9 cellular contexts compared by ENCODE assay signal in the genomic region with DNA sequence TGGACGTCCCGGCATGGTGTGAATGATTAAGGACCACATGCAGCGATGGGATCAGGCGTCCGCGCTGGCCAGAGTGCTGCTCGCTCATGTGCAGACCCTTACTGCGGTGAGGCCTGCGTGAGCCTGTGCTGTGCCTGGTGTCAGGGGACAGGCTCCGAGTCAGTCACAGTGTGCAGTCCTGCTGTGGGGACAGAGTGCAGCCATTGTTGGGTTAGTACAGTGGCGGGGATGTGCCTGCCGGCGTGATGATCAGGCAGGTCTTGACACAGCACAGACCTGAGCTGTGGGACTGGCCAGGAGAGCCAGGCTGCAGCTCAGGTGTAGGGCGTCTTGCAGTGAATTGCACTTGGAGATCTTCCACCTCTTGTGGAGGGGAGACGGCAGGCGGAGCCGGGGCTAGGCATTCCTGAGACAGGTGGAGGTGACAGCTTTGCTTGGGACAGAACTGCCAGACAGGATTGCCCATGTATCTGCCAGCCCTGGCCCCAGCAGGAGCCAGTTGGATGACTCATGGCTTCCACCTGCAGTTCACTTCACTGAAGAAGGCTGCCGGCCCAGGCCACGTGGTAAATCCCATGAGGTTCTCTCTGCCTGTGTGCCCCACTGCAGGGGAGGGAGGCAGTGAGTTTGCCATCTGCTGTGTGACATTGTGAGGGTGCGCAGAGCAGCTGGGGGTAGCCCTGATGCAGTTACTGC. TPM values are rescaled to one million over a fixed set of nuclear protein-coding genes. Genes with fewer than 3 reads are reported as not detected.
DNase-seq lines count a peak whose midpoint lies in the region; ATAC-seq and TF ChIP-seq lines count a peak whose summit lies in the region.
"Had no signal": no experiment of that assay in that cellular context is flagged by ENCODE, and none has a peak within 500 bp of the region (broad histone marks: within the 10 kb centered on the region; RNA-seq: fewer than 3 reads in every experiment).

No MANE protein-coding gene starts in this region.

- H3K4me3 ChIP-seq in RWPE2 (ENCODE audit: severe bottlenecking) = no peak overlapping the region
- no peak overlapping the region for H3K4me3 ChIP-seq in transverse colon

- H3K27ac Mint-ChIP-seq in activated CD4-positive, alpha-beta memory T cell treated with anti-CD3 and anti-CD28 coated beads for 36 hours = no peak overlapping the region
- no peak overlapping the region for H3K27ac Mint-ChIP-seq in activated CD4-positive, alpha-beta memory T cell treated with anti-CD3 and anti-CD28 coated beads, Interleukin-2, amount 10 ng/mL, durations not matched to agents 7 days and 5 days
- no peak overlapping the region for H3K27ac Mint-ChIP-seq in activated T-helper 2 cell treated with anti-CD3 and anti-CD28 coated beads, Interferon-gamma antibody, Interleukin-2, Interleukin-4, amounts not matched to agents 10 μg/mL and 5 μg/mL and 100 μg/mL, durations not matched to agents 14 hours and 24 hours and 36 hours

- ATAC-seq in RWPE2 (ENCODE audit: low read depth) = peak; percentile 62

- CTCF ChIA-PET in activated CD4-positive, alpha-beta memory T cell treated with anti-CD3 and anti-CD28 coated beads for 36 hours (lab: Charles Lee) = no interaction called here
- CTCF ChIA-PET in activated CD4-positive, alpha-beta memory T cell treated with anti-CD3 and anti-CD28 coated beads, Interleukin-2, amount 10 ng/mL, durations not matched to agents 7 days and 5 days (lab: Charles Lee) = no interaction called here

- no peaks in the 10 kb centered on the region for H3K4me1 Mint-ChIP-seq in activated CD4-positive, alpha-beta memory T cell treated with anti-CD3 and anti-CD28 coated beads for 36 hours (ENCODE audit: low read depth)
- no peaks in the 10 kb centered on the region for H3K4me1 Mint-ChIP-seq in activated CD4-positive, alpha-beta memory T cell treated with anti-CD3 and anti-CD28 coated beads, Interleukin-2, amount 10 ng/mL, durations not matched to agents 7 days and 5 days
- H3K4me1 Mint-ChIP-seq in activated T-helper 2 cell treated with anti-CD3 and anti-CD28 coated beads, Interferon-gamma antibody, Interleukin-2, Interleukin-4, amounts not matched to agents 10 μg/mL and 5 μg/mL and 100 μg/mL, durations not matched to agents 14 hours and 24 hours and 36 hours (ENCODE audit: low read depth) = no peaks in the 10 kb centered on the region

- no peak for TF ChIP-seq POLR2A in transverse colon (IDR thresholded peaks at IDR 0.05)

- intact Hi-C loops in activated CD4-positive, alpha-beta memory T cell treated with anti-CD3 and anti-CD28 coated beads for 36 hours (cut with micrococcal nuclease) = no loop called here
- intact Hi-C loops in cardiac septum (cut with DNase I) = no loop called here
- intact Hi-C loops in transverse colon (cut with DNase I; ENCODE audit: low total_unique reads) = no loop called here
- intact Hi-C loops in activated T-helper 2 cell treated with anti-CD3 and anti-CD28 coated beads, Interferon-gamma antibody, Interleukin-2, Interleukin-4, amounts not matched to agents 10 μg/mL and 5 μg/mL and 100 μg/mL, durations not matched to agents 14 hours and 24 hours and 36 hours (cut with micrococcal nuclease) = no loop called here

- no peak overlapping the region for H3K4me3 Mint-ChIP-seq in activated CD4-positive, alpha-beta memory T cell treated with anti-CD3 and anti-CD28 coated beads for 36 hours
- no peak overlapping the region for H3K4me3 Mint-ChIP-seq in activated CD4-positive, alpha-beta memory T cell treated with anti-CD3 and anti-CD28 coated beads, Interleukin-2, amount 10 ng/mL, durations not matched to agents 7 days and 5 days
- no peak overlapping the region for H3K4me3 Mint-ChIP-seq in activated T-helper 2 cell treated with anti-CD3 and anti-CD28 coated beads, Interferon-gamma antibody, Interleukin-2, Interleukin-4, amounts not matched to agents 10 μg/mL and 5 μg/mL and 100 μg/mL, durations not matched to agents 14 hours and 24 hours and 36 hours (ENCODE audit: low read depth)

- WGBS in transverse colon (ENCODE audit: low coverage in 1 of 2), 2 donors = 72% methylated on average over 20 of the region's 20 CpGs; no CpG with 5 or more reads in 1 of the 2 donors

- TF ChIP-seq EP300 in transverse colon (IDR thresholded peaks at IDR 0.05; ENCODE audit: low read depth) = no peak

- no peaks in the 10 kb centered on the region for H3K27me3 Mint-ChIP-seq in activated CD4-positive, alpha-beta memory T cell treated with anti-CD3 and anti-CD28 coated beads for 36 hours
- no peaks in the 10 kb centered on the region for H3K27me3 Mint-ChIP-seq in activated CD4-positive, alpha-beta memory T cell treated with anti-CD3 and anti-CD28 coated beads, Interleukin-2, amount 10 ng/mL, durations not matched to agents 7 days and 5 days
- no peaks in the 10 kb centered on the region for H3K27me3 Mint-ChIP-seq in activated T-helper 2 cell treated with anti-CD3 and anti-CD28 coated beads, Interferon-gamma antibody, Interleukin-2, Interleukin-4, amounts not matched to agents 10 μg/mL and 5 μg/mL and 100 μg/mL, durations not matched to agents 14 hours and 24 hours and 36 hours (ENCODE audit: low read depth)

- no peak overlapping the region for H3K27ac ChIP-seq in RWPE2 (ENCODE audit: poor library complexity, severe bottlenecking)
- H3K27ac ChIP-seq in transverse colon = no peak overlapping the region

- TF ChIP-seq CTCF in RWPE2 (IDR thresholded peaks at IDR 0.05; ENCODE audit: poor library complexity, severe bottlenecking) (no peak), transverse colon (IDR thresholded peaks at IDR 0.05) (no peak)

- DNase-seq in activated CD4-positive, alpha-beta memory T cell treated with anti-CD3 and anti-CD28 coated beads for 36 hours = peak; percentile 16
- no peak for DNase-seq in activated CD4-positive, alpha-beta memory T cell treated with anti-CD3 and anti-CD28 coated beads, Interleukin-2, amount 10 ng/mL, durations not matched to agents 7 days and 5 days
- DNase-seq in RWPE2 (ENCODE audit: low spot score) (no peak), cardiac septum (ENCODE audit: low spot score) (peak; percentile 85), transverse colon (peak; percentile 6), NCI-H1092 treated with DMSO at 0.1 percent for 48 hours (lab: John Stamatoyannopoulos, UW) (no peak)
- DNase-seq in activated T-helper 2 cell treated with anti-CD3 and anti-CD28 coated beads, Interferon-gamma antibody, Interleukin-2, Interleukin-4, amounts not matched to agents 10 μg/mL and 5 μg/mL and 100 μg/mL, durations not matched to agents 14 hours and 24 hours and 36 hours (ENCODE audit: low spot score) = no peak
- no peak for DNase-seq in stimulated activated naive CD4-positive, alpha-beta T cell treated with Interleukin-2 at 50 U/mL for 16 hours (lab: John Stamatoyannopoulos, UW)
- DNase-seq: NCI-H1105 treated with DMSO at 0.1 percent for 48 hours had no signal

- no peaks in the 10 kb centered on the region for H3K9me3 Mint-ChIP-seq in activated CD4-positive, alpha-beta memory T cell treated with anti-CD3 and anti-CD28 coated beads for 36 hours
- H3K9me3 Mint-ChIP-seq in activated CD4-positive, alpha-beta memory T cell treated with anti-CD3 and anti-CD28 coated beads, Interleukin-2, amount 10 ng/mL, durations not matched to agents 7 days and 5 days = no peaks in the 10 kb centered on the region
- H3K9me3 Mint-ChIP-seq in activated T-helper 2 cell treated with anti-CD3 and anti-CD28 coated beads, Interferon-gamma antibody, Interleukin-2, Interleukin-4, amounts not matched to agents 10 μg/mL and 5 μg/mL and 100 μg/mL, durations not matched to agents 14 hours and 24 hours and 36 hours = no peaks in the 10 kb centered on the region

- peaks cover 8% of the 10 kb centered on the region for H3K4me1 ChIP-seq in RWPE2 (ENCODE audit: insufficient read depth, poor library complexity, severe bottlenecking)
- H3K4me1 ChIP-seq in transverse colon = no peaks in the 10 kb centered on the region

- H3K36me3 Mint-ChIP-seq in activated CD4-positive, alpha-beta memory T cell treated with anti-CD3 and anti-CD28 coated beads for 36 hours = peaks cover 45% of the 10 kb centered on the region
- peaks cover 45% of the 10 kb centered on the region for H3K36me3 Mint-ChIP-seq in activated CD4-positive, alpha-beta memory T cell treated with anti-CD3 and anti-CD28 coated beads, Interleukin-2, amount 10 ng/mL, durations not matched to agents 7 days and 5 days (ENCODE audit: low read depth)
- H3K36me3 Mint-ChIP-seq in activated T-helper 2 cell treated with anti-CD3 and anti-CD28 coated beads, Interferon-gamma antibody, Interleukin-2, Interleukin-4, amounts not matched to agents 10 μg/mL and 5 μg/mL and 100 μg/mL, durations not matched to agents 14 hours and 24 hours and 36 hours (ENCODE audit: low read depth) = peaks cover 56% of the 10 kb centered on the region

- in situ Hi-C loops in transverse colon (cut with MboI; ENCODE audit: low pct_ligation_motif_present in 1 of 4, low pct_unique_long_range_greater_than_20kb in 1 of 4, low sequenced_read_pairs in 3 of 4) = loop anchor here in 1 of 4 donors (10.0 kb wide), 1 partner anchor 192 kb away; no protein-coding TSS in a partner anchor

- H3K27me3 ChIP-seq in RWPE2 (ENCODE audit: insufficient read depth, poor library complexity, severe bottlenecking) (no peaks in the 10 kb centered on the region), transverse colon (no peaks in the 10 kb centered on the region)

- H3K9me3 ChIP-seq in RWPE2 (ENCODE audit: severe bottlenecking) = no peaks in the 10 kb centered on the region
- H3K9me3 ChIP-seq in transverse colon = no peaks in the 10 kb centered on the region

- H3K36me3 ChIP-seq in RWPE2 (ENCODE audit: low read depth) (peaks cover 63% of the 10 kb centered on the region), transverse colon (peaks cover 0 to 52% (median 24%) of the 10 kb centered on the region in 4 donors)

- POLR2A ChIA-PET in activated CD4-positive, alpha-beta memory T cell treated with anti-CD3 and anti-CD28 coated beads for 36 hours (lab: Charles Lee) = no interaction called here
- POLR2A ChIA-PET in activated CD4-positive, alpha-beta memory T cell treated with anti-CD3 and anti-CD28 coated beads, Interleukin-2, amount 10 ng/mL, durations not matched to agents 7 days and 5 days (lab: Charles Lee) = no interaction called here

RNA-seq across cellular contexts. Expression of a gene that starts 17.3 kb away (rescaled TPM):
- 10 to 100 TPM; 61.3 to 63.2 TPM for total RNA-seq in activated CD4-positive, alpha-beta memory T cell treated with anti-CD3 and anti-CD28 coated beads for 36 hours
- total RNA-seq in activated CD4-positive, alpha-beta memory T cell treated with anti-CD3 and anti-CD28 coated beads, Interleukin-2, amount 10 ng/mL, durations not matched to agents 7 days and 5 days = 10 to 100 TPM; 66.8 to 71.7 TPM
- total RNA-seq in cardiac septum (34.7 TPM), transverse colon (10 to 100 TPM; 33.7 to 90.0 (median 38.5) TPM)
- 74.1 and 76.0 TPM in 2 replicates for total RNA-seq in activated T-helper 2 cell treated with anti-CD3 and anti-CD28 coated beads, Interferon-gamma antibody, Interleukin-2, Interleukin-4, amounts not matched to agents 10 μg/mL and 5 μg/mL and 100 μg/mL, durations not matched to agents 14 hours and 24 hours and 36 hours

RNA-seq across cellular contexts. Expression of a gene that starts 56.2 kb away (rescaled TPM):
- 10 to 100 TPM; 39.9 to 42.6 TPM for total RNA-seq in activated CD4-positive, alpha-beta memory T cell treated with anti-CD3 and anti-CD28 coated beads for 36 hours
- total RNA-seq in activated CD4-positive, alpha-beta memory T cell treated with anti-CD3 and anti-CD28 coated beads, Interleukin-2, amount 10 ng/mL, durations not matched to agents 7 days and 5 days = 10 to 100 TPM; 67.6 to 76.2 TPM
- 0.32 TPM for total RNA-seq in cardiac septum
- 1 to 10 TPM in 2 of 4 donors, under 1 TPM in 1, not detected in 1; 1.00 to 3.0 (median 1.2) TPM for total RNA-seq in transverse colon
- total RNA-seq in activated T-helper 2 cell treated with anti-CD3 and anti-CD28 coated beads, Interferon-gamma antibody, Interleukin-2, Interleukin-4, amounts not matched to agents 10 μg/mL and 5 μg/mL and 100 μg/mL, durations not matched to agents 14 hours and 24 hours and 36 hours = 46.1 and 47.7 TPM in 2 replicates

Comparison
In these comparisons a context has a peak if more than half of its experiments do, and no peak if none do; other contexts are left out.
1. DNase-seq: peak in activated CD4-positive, alpha-beta memory T cell treated with anti-CD3 and anti-CD28 coated beads for 36 hours (single experiment), cardiac septum (single experiment) and transverse colon (single experiment); none in activated CD4-positive, alpha-beta memory T cell treated with anti-CD3 and anti-CD28 coated beads, Interleukin-2, amount 10 ng/mL, durations not matched to agents 7 days and 5 days (single experiment), RWPE2 (single experiment), activated T-helper 2 cell treated with anti-CD3 and anti-CD28 coated beads, Interferon-gamma antibody, Interleukin-2, Interleukin-4, amounts not matched to agents 10 μg/mL and 5 μg/mL and 100 μg/mL, durations not matched to agents 14 hours and 24 hours and 36 hours (single experiment), stimulated activated naive CD4-positive, alpha-beta T cell treated with Interleukin-2 at 50 U/mL for 16 hours (single experiment) and NCI-H1092 treated with DMSO at 0.1 percent for 48 hours (single experiment).
2. RNA of a gene that starts 56.2 kb away (total RNA-seq): 67.6 to 76.2 TPM in activated CD4-positive, alpha-beta memory T cell treated with anti-CD3 and anti-CD28 coated beads, Interleukin-2, amount 10 ng/mL, durations not matched to agents 7 days and 5 days, 46.1 to 47.7 TPM in activated T-helper 2 cell treated with anti-CD3 and anti-CD28 coated beads, Interferon-gamma antibody, Interleukin-2, Interleukin-4, amounts not matched to agents 10 μg/mL and 5 μg/mL and 100 μg/mL, durations not matched to agents 14 hours and 24 hours and 36 hours and 39.9 to 42.6 TPM in activated CD4-positive, alpha-beta memory T cell treated with anti-CD3 and anti-CD28 coated beads for 36 hours; 1.00 to 3.0 TPM in transverse colon and 0.32 TPM in cardiac septum (single experiment); every median in the first group is over 10 times any median in the second.